Comparison of ENCODE assay signal across 25 cellular contexts in the genomic region with DNA sequence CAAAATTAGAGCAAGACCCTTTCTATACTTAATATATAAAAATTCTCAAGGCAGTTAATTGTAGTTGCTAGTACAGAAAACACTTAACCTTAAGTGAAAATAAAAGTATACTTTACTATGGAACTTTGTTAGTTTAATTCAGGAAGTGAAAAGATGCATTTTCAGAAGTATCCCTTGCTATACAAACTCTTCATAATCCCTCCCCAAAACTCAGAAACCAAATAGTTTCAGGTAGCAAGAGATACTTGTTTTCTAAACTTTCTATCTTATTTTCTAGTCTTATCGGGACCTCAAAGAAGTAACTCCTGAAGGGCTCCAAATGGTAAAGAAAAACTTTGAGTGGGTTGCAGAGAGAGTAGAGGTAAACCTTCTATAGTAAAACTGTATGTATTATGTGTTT.
"Had no signal": no experiment of that assay in that cellular context is flagged by ENCODE, and none has a peak within 500 bp of the region (broad histone marks: within the 10 kb centered on the region; RNA-seq: fewer than 3 reads in every experiment).

No MANE protein-coding gene starts in this region.

- FAIRE-seq: RCC 7860 had no signal

- H3K9me3 ChIP-seq: MG63, SJSA1 had no signal

- H3K4me1 ChIP-seq: SJSA1 had no signal

- H3K27me3 ChIP-seq: brain microvascular endothelial cell, cardiac muscle cell, MG63, SJSA1 had no signal

- ATAC-seq: activated CD8-positive, alpha-beta memory T cell treated with anti-CD3 and anti-CD28 coated beads, Interleukin-2, amount 10 ng/mL, durations not matched to agents 7 days and 5 days; activated T-cell treated with anti-CD3 and anti-CD28 coated beads, Interleukin-2, amount 50 U/mL, for 4 hours; activated T-helper 17 cell treated with anti-CD3 and anti-CD28 coated beads, Interleukin-2, amount 50 U/mL, for 72 hours; PC-3; SK-N-SH treated with all-trans-retinoic acid at 6 μM for 48 hours; WTC11 had no signal

- DNase-seq: activated CD4-positive, alpha-beta T cell treated with anti-CD3 and anti-CD28 coated beads for 48 hours; activated CD4-positive, alpha-beta T cell treated with anti-CD3 and anti-CD28 coated beads, Interleukin-2, amount 50 U/mL, for 48 hours; activated CD4-positive, CD25-positive, alpha-beta regulatory T cell treated with anti-CD3 and anti-CD28 coated beads, Interleukin-2, amount 50 U/mL, for 72 hours; activated CD8-positive, alpha-beta memory T cell treated with anti-CD3 and anti-CD28 coated beads, Interleukin-2, amount 10 ng/mL, durations not matched to agents 7 days and 5 days; activated gamma-delta T cell; activated naive CD4-positive, alpha-beta T cell treated with anti-CD3 and anti-CD28 coated beads for 36 hours; activated naive CD8-positive, alpha-beta T cell treated with anti-CD3 and anti-CD28 coated beads for 36 hours; activated T-cell treated with anti-CD3 and anti-CD28 coated beads, Interleukin-2, amount 50 U/mL, for 4 hours; brain microvascular endothelial cell; MG63; NCI-H1105; NCI-H1436; NCI-H187; NCI-H2081; NCI-H510A treated with DMSO at 0.1 percent for 48 hours; NCI-H69; PC-3; SHP77; T-helper 9 cell had no signal

- H3K27ac ChIP-seq: brain microvascular endothelial cell, cardiac muscle cell, SJSA1 had no signal

- H3K4me3 ChIP-seq: cardiac muscle cell, MG63, SJSA1 had no signal
